ENCODE assay signal across 13 cellular contexts in genomic region chr17:68759002-68759342, GRCh38.
DNase-seq lines count a peak whose midpoint lies in the region; TF ChIP-seq lines count a peak whose summit lies in the region.
"Had no signal": no experiment of that assay in that cellular context is flagged by ENCODE, and none has a peak within 500 bp of the region (broad histone marks: within the 10 kb centered on the region; RNA-seq: fewer than 3 reads in every experiment).

No MANE protein-coding gene starts in this region.

- TF ChIP-seq CTCF in PC-9 (conservative IDR thresholded peaks at IDR 0.05) = no peak
- no peak for TF ChIP-seq CTCF in fibroblast of lung (conservative IDR thresholded peaks at IDR 0.05 in 1 of 2, IDR thresholded peaks at IDR 0.05 in 1 of 2; ENCODE audit: low read depth in 1 of 2, low read length in 2 of 2)
- TF ChIP-seq CTCF in progenitor cell of endocrine pancreas (IDR thresholded peaks at IDR 0.05; ENCODE audit: unreplicated experiment) = no peak
- no peak for TF ChIP-seq CTCF in GM10266 (IDR thresholded peaks at IDR 0.05; ENCODE audit: control insufficient read depth, insufficient read depth, low read depth, missing control alignments)

- H3K27me3 Mint-ChIP-seq in progenitor cell of endocrine pancreas = no peaks in the 10 kb centered on the region

- H2AFZ ChIP-seq in ACC112 (ENCODE audit: low read length, unreplicated experiment) (peak overlapping the region; percentile 95), PC-9 (peak overlapping the region; percentile 95), fibroblast of lung (ENCODE audit: low read length) (peak overlapping the region; percentile 77)

- H4K20me1 ChIP-seq in PC-9 (ENCODE audit: insufficient read depth) (no peaks in the 10 kb centered on the region), fibroblast of lung (ENCODE audit: control insufficient read depth, extremely low read depth, insufficient read depth, low read length) (no peaks in the 10 kb centered on the region)

- POLR2A ChIA-PET in PC-9 (lab: Charles Lee; ENCODE audit: unreplicated experiment) = no interaction called here

- H3K4me2 ChIP-seq in PC-9 = peak overlapping the region; percentile 89
- peak overlapping the region; percentile 79 for H3K4me2 ChIP-seq in fibroblast of lung (ENCODE audit: extremely low read depth, insufficient read depth, low read length)

- H3K36me3 ChIP-seq in ACC112 (ENCODE audit: insufficient read depth, low read length) = no peaks in the 10 kb centered on the region
- no peaks in the 10 kb centered on the region for H3K36me3 ChIP-seq in PC-9 (ENCODE audit: low read depth)
- H3K36me3 ChIP-seq in fibroblast of lung (ENCODE audit: control insufficient read depth, insufficient read depth, low read length) = no peaks in the 10 kb centered on the region

- peaks cover 1% of the 10 kb centered on the region for H3K36me3 Mint-ChIP-seq in progenitor cell of endocrine pancreas (ENCODE audit: insufficient read depth)
- H3K36me3 Mint-ChIP-seq: naive thymus-derived CD8-positive, alpha-beta T cell had no signal

- no peaks in the 10 kb centered on the region for H3K27me3 ChIP-seq in ACC112 (ENCODE audit: insufficient read depth, low read length)
- H3K27me3 ChIP-seq in PC-9 (ENCODE audit: insufficient read depth, low read depth) = no peaks in the 10 kb centered on the region
- no peaks in the 10 kb centered on the region for H3K27me3 ChIP-seq in fibroblast of lung (ENCODE audit: control insufficient read depth, insufficient read depth, low read length)

- H3K4me1 ChIP-seq in ACC112 (ENCODE audit: control insufficient read depth, insufficient read depth, low read length, unreplicated experiment) (peaks cover 6% of the 10 kb centered on the region), PC-9 (replicated peaks; ENCODE audit: insufficient read depth) (peaks cover 13% of the 10 kb centered on the region), fibroblast of lung (ENCODE audit: control insufficient read depth, extremely low read depth, insufficient read depth, low read length) (peaks cover 3% of the 10 kb centered on the region)

- no peak overlapping the region for H3K9ac ChIP-seq in fibroblast of lung (ENCODE audit: insufficient read depth, low read length)

- H3K4me1 Mint-ChIP-seq in progenitor cell of endocrine pancreas (ENCODE audit: low read depth) = peaks cover 11% of the 10 kb centered on the region
- H3K4me1 Mint-ChIP-seq: B cell had no signal

- no peaks in the 10 kb centered on the region for H3K9me3 ChIP-seq in PC-9 (ENCODE audit: insufficient read depth, low read depth)
- no peaks in the 10 kb centered on the region for H3K9me3 ChIP-seq in fibroblast of lung (ENCODE audit: control insufficient read depth, insufficient read depth, low read depth, low read length)

- intact Hi-C loops in PC-9 (cut with micrococcal nuclease; ENCODE audit: unreplicated experiment) = loop anchor here (10.0 kb wide), 1 partner anchor 564 kb away; no protein-coding TSS in a partner anchor

- H3F3A ChIP-seq in PC-9 (ENCODE audit: insufficient read depth, low read depth) = peaks cover 8% of the 10 kb centered on the region; the same call in 1 of the 2 replicates

- BruUV-seq in PC-9 (replicated peaks; lab: Mats Ljungman, UMichigan) = no TSS peak

- no peaks in the 10 kb centered on the region for H3K9me2 ChIP-seq in PC-9 (ENCODE audit: insufficient read depth)

- H3K27ac Mint-ChIP-seq in progenitor cell of endocrine pancreas = peak overlapping the region; percentile 8
- H3K27ac Mint-ChIP-seq: activated B cell treated with CpG ODN at 0.5 μM for 24 hours; B cell; naive thymus-derived CD8-positive, alpha-beta T cell had no signal

- H3K79me2 ChIP-seq in ACC112 (ENCODE audit: control insufficient read depth, insufficient read depth, low read length, unreplicated experiment) (no peaks in the 10 kb centered on the region), PC-9 (ENCODE audit: low read depth) (no peaks in the 10 kb centered on the region), fibroblast of lung (ENCODE audit: control insufficient read depth, insufficient read depth, low read length) (no peaks in the 10 kb centered on the region)

- CTCF ChIA-PET in PC-9 (lab: Charles Lee) = interaction anchor here (0.6 kb wide), 1 partner anchor 887 kb away, joined by 5 read pairs; no protein-coding TSS in a partner anchor

- DNase-seq in PC-9 = no peak
- no peak for DNase-seq in fibroblast of lung (ENCODE audit: low read depth in 2 of 2)
- no peak for DNase-seq in progenitor cell of endocrine pancreas (ENCODE audit: low spot score, unreplicated experiment)
- DNase-seq in activated CD4-positive, alpha-beta T cell treated with anti-CD3 and anti-CD28 coated beads for 48 hours = no peak
- DNase-seq in NCI-H146 treated with DMSO at 0.1 percent for 48 hours (lab: John Stamatoyannopoulos, UW; ENCODE audit: unreplicated experiment) = no peak
- no peak for DNase-seq in GM10266 (ENCODE audit: extremely low spot score)
- no peak for DNase-seq in NCI-H2171 treated with DMSO at 0.1 percent for 48 hours (lab: John Stamatoyannopoulos, UW)
- DNase-seq: activated B cell treated with CpG ODN at 0.5 μM for 24 hours; activated effector memory CD4-positive, alpha-beta T cell treated with Interleukin-2 at 50 U/mL for 16 hours; naive thymus-derived CD8-positive, alpha-beta T cell; stimulated activated naive CD4-positive, alpha-beta T cell treated with Interleukin-2 at 50 U/mL for 16 hours had no signal

- H3K9me3 Mint-ChIP-seq in progenitor cell of endocrine pancreas (ENCODE audit: low read depth) = peaks cover 11% of the 10 kb centered on the region
- H3K9me3 Mint-ChIP-seq: activated B cell treated with CpG ODN at 0.5 μM for 24 hours had no signal

- peak overlapping the region; percentile 81 for H3K4me3 ChIP-seq in ACC112 (ENCODE audit: low read depth, low read length)
- H3K4me3 ChIP-seq in PC-9 = peak overlapping the region; percentile 62; the same call in 1 of the 2 replicates
- H3K4me3 ChIP-seq in fibroblast of lung (replicated peaks in 1 of 4; ENCODE audit: control extremely low read depth in 1 of 4, insufficient read depth in 1 of 4, low read depth in 3 of 4, low read length in 4 of 4) = peak overlapping the region in 2 of 4 experiments; percentile 49 to 72

- H3K27ac ChIP-seq in ACC112 (ENCODE audit: low read depth, low read length) (no peak overlapping the region), PC-9 (peak overlapping the region; percentile 94), fibroblast of lung (ENCODE audit: insufficient read depth, low read length) (peak overlapping the region; percentile 90)

- H3K4me3 Mint-ChIP-seq in progenitor cell of endocrine pancreas (ENCODE audit: low read depth) = no peak overlapping the region
- H3K4me3 Mint-ChIP-seq: activated B cell treated with CpG ODN at 0.5 μM for 24 hours, B cell had no signal
